Comparison of ENCODE assay signal across 25 cellular contexts in the genomic region with DNA sequence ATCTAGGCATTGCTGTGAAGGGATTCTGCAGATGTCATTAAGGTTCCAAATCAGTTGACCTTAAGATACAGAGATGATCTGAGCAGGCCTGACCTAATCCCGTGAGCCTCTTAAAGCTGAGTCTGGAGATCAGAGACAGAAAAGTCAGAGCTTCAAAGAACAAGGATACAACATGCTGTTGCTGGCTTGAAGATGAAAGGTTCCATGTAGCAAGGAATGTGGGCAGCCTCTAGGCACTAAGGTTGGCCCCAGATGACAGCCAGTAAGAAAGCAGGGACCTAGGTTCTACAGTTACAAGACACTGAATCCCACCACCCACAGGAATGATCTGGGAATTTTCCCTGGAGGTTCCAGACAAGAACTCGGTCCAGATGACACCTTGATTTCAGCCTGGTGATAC.
"Had no signal": no experiment of that assay in that cellular context is flagged by ENCODE, and none has a peak within 500 bp of the region (broad histone marks: within the 10 kb centered on the region; RNA-seq: fewer than 3 reads in every experiment).

No MANE protein-coding gene starts in this region.

- H3K9ac ChIP-seq: parathyroid adenoma had no signal

- H3K4me1 ChIP-seq: parathyroid adenoma, thyroid gland, vagina had no signal

- H3K36me3 Mint-ChIP-seq: immature natural killer cell; natural killer cell treated with Interleukin-12 subunit alpha and Interleukin-12 subunit beta and Interleukin-15 and Interleukin-18, amount 100 ng/mL, for 72 hours; stimulated activated effector memory CD8-positive, alpha-beta T cell treated with anti-CD3 and anti-CD28 coated beads, Interleukin-12 subunit alpha, Interleukin-12 subunit beta, amount 100 ng/mL, for 72 hours had no signal

- H3K9me3 Mint-ChIP-seq: natural killer cell treated with Interleukin-12 subunit alpha and Interleukin-12 subunit beta and Interleukin-15 and Interleukin-18, amount 100 ng/mL, for 72 hours; stimulated activated effector memory CD8-positive, alpha-beta T cell treated with anti-CD3 and anti-CD28 coated beads, Interleukin-12 subunit alpha, Interleukin-12 subunit beta, amount 100 ng/mL, for 72 hours had no signal

- H3K9me3 ChIP-seq: lower lobe of right lung, mucosa of descending colon, neutrophil, right lobe of liver, thyroid gland, vagina had no signal

- H2AFZ ChIP-seq: parathyroid adenoma had no signal

- FAIRE-seq: frontal cortex, keratinocyte, small intestine had no signal

- H3K27ac ChIP-seq: dorsolateral prefrontal cortex, lower lobe of right lung, neutrophil, parathyroid adenoma, right lobe of liver, stomach, thyroid gland, vagina had no signal

- H3K4me3 ChIP-seq: dorsolateral prefrontal cortex, lower lobe of right lung, mucosa of descending colon, right lobe of liver, stomach, thyroid gland, vagina had no signal

- H3K36me3 ChIP-seq: lower lobe of right lung, neutrophil, right lobe of liver, stomach, thyroid gland, vagina had no signal

- DNase-seq: dorsolateral prefrontal cortex; effector CD4-positive, alpha-beta T cell; hypothalamus; immature natural killer cell; left ventricle myocardium superior; lower lobe of right lung; mucosa of descending colon; naive B cell; right lobe of liver; stimulated activated CD4-positive, alpha-beta T cell treated with anti-CD3 and anti-CD28 coated beads, Interleukin-15, amount 100 ng/mL, for 24 hours; stimulated activated CD4-positive, alpha-beta T cell treated with anti-CD3 and anti-CD28 coated beads, Interleukin-4, amount 100 ng/mL, for 1 hour; stimulated activated naive CD4-positive, alpha-beta T cell treated with Interleukin-2 at 50 U/mL for 16 hours; stomach; thyroid gland; trophoblast cell had no signal

- H3K4me3 Mint-ChIP-seq: immature natural killer cell; naive B cell; natural killer cell treated with Interleukin-12 subunit alpha and Interleukin-12 subunit beta and Interleukin-15 and Interleukin-18, amount 100 ng/mL, for 72 hours; neural crest cell; stimulated activated effector memory CD8-positive, alpha-beta T cell treated with anti-CD3 and anti-CD28 coated beads, Interleukin-12 subunit alpha, Interleukin-12 subunit beta, amount 100 ng/mL, for 72 hours had no signal

- ATAC-seq: left ventricle myocardium superior; lower lobe of right lung; natural killer cell treated with Interleukin-12 subunit alpha and Interleukin-12 subunit beta and Interleukin-15 and Interleukin-18, amount 100 ng/mL, for 72 hours; right lobe of liver; stimulated activated effector memory CD8-positive, alpha-beta T cell treated with anti-CD3 and anti-CD28 coated beads, Interleukin-12 subunit alpha, Interleukin-12 subunit beta, amount 100 ng/mL, for 72 hours had no signal

- H3K4me1 Mint-ChIP-seq: immature natural killer cell; neural crest cell; stimulated activated effector memory CD8-positive, alpha-beta T cell treated with anti-CD3 and anti-CD28 coated beads, Interleukin-12 subunit alpha, Interleukin-12 subunit beta, amount 100 ng/mL, for 72 hours had no signal

- H3K27me3 ChIP-seq: dorsolateral prefrontal cortex, neutrophil, right lobe of liver, stomach, thyroid gland, vagina had no signal

- H3K27ac Mint-ChIP-seq: immature natural killer cell; naive B cell; natural killer cell treated with Interleukin-12 subunit alpha and Interleukin-12 subunit beta and Interleukin-15 and Interleukin-18, amount 100 ng/mL, for 72 hours; progenitor cell of endocrine pancreas; stimulated activated effector memory CD8-positive, alpha-beta T cell treated with anti-CD3 and anti-CD28 coated beads, Interleukin-12 subunit alpha, Interleukin-12 subunit beta, amount 100 ng/mL, for 72 hours had no signal

- H3K79me2 ChIP-seq: parathyroid adenoma had no signal
